In genomic region chr4:89307446-89308160, GRCh38 we compare ENCODE assay signal across 8 cellular contexts. TPM values are rescaled to one million over a fixed set of nuclear protein-coding genes. Genes with fewer than 3 reads are reported as not detected.
DNase-seq lines count a peak whose midpoint lies in the region; ATAC-seq, FAIRE-seq and TF ChIP-seq lines count a peak whose summit lies in the region.

Gene GPRIN3, minus strand, starts transcription at chr4:89307800. Its CDS starts 57,690 bp downstream, at chr4:89250110.

- H4K20me1 ChIP-seq in PC-3 (ENCODE audit: low read length) = no peaks in the 10 kb centered on the region

- WGBS in tibial nerve, 2 donors = 2% methylated on average over 29 to 32 of the region's 67 CpGs

- POLR2A ChIA-PET in PC-3 (lab: Charles Lee; ENCODE audit: unreplicated experiment) = no interaction called here

- intact Hi-C loops in PC-3 (cut with micrococcal nuclease) = no loop called here

- no peaks in the 10 kb centered on the region for H3F3A ChIP-seq in PC-3 (ENCODE audit: low read length, unreplicated experiment)

- H3K9ac ChIP-seq in PC-3 (ENCODE audit: low read length) = no peak within 1 kb of the TSS

- TF ChIP-seq EP300 in tibial nerve (IDR thresholded peaks at IDR 0.05) = no peak

- H3K27ac ChIP-seq in PC-3 (ENCODE audit: low read length) (no peak within 1 kb of the TSS), neutrophil (no peak within 1 kb of the TSS), tibial nerve (peak within 1 kb of the TSS in 3 of 4 donors; percentile 47 to 77 (median 74))

- peak in 1 of 2 donors; percentile 19 for TF ChIP-seq POLR2A in tibial nerve (IDR thresholded peaks at IDR 0.05)

- ATAC-seq in HG03108 (IDR thresholded peaks at IDR 0.05; ENCODE audit: unreplicated experiment) = peak; percentile 78
- ATAC-seq in PC-3 = peak; percentile 54

- H3K36me3 ChIP-seq in PC-3 (ENCODE audit: low read depth, low read length) = no peaks in the 10 kb centered on the region
- no peaks in the 10 kb centered on the region for H3K36me3 ChIP-seq in neutrophil
- no peaks in the 10 kb centered on the region for H3K36me3 ChIP-seq in tibial nerve

- H3K9me3 ChIP-seq in PC-3 (ENCODE audit: low read length) (no peaks in the 10 kb centered on the region), neutrophil (no peaks in the 10 kb centered on the region), tibial nerve (no peaks in the 10 kb centered on the region)

- no peaks in the 10 kb centered on the region for H3K79me2 ChIP-seq in PC-3 (ENCODE audit: low read length)

- no TSS peak for BruUV-seq in PC-3 (replicated peaks; lab: Mats Ljungman, UMichigan)

- no peak for FAIRE-seq in frontal cortex (lab: Jason Lieb, UNC)

- peak within 1 kb of the TSS; percentile 32 for H3K4me3 ChIP-seq in PC-3 (ENCODE audit: low read length)
- H3K4me3 ChIP-seq in neutrophil (ENCODE audit: low read depth in 1 of 2, low read length in 1 of 2) = peak within 1 kb of the TSS; percentile 65 to 68
- H3K4me3 ChIP-seq in tibial nerve = peak within 1 kb of the TSS; percentile 34 to 80 (median 60)

- CTCF ChIA-PET in PC-3 (lab: Charles Lee) = no interaction called here

- TF ChIP-seq CTCF in PC-3 (conservative IDR thresholded peaks at IDR 0.05; ENCODE audit: low read depth, low read length) (no peak), neutrophil (IDR thresholded peaks at IDR 0.05) (no peak), tibial nerve (IDR thresholded peaks at IDR 0.05) (no peak)

- DNase-seq in DMS79 treated with DMSO at 0.1 percent for 48 hours (lab: John Stamatoyannopoulos, UW) = peak; percentile 6
- no peak for DNase-seq in DMS79 (lab: John Stamatoyannopoulos, UW)
- no peak for DNase-seq in PC-3
- DNase-seq in activated gamma-delta T cell treated with Interleukin-2 at 50 U/mL for 16 hours = peak; percentile 54
- DNase-seq in frontal cortex (ENCODE audit: low spot score in 2 of 2) = peak; percentile 31 to 47
- DNase-seq in tibial nerve (ENCODE audit: low spot score in 2 of 2) = peak in 1 of 2 donors; percentile 16

- no peaks in the 10 kb centered on the region for H3K9me2 ChIP-seq in PC-3 (replicated peaks; ENCODE audit: low read length)

- H2AFZ ChIP-seq in PC-3 (ENCODE audit: low read length) = no peak within 1 kb of the TSS

- H3K27me3 ChIP-seq in PC-3 (ENCODE audit: low read length) (peaks cover 59% of the 10 kb centered on the region), neutrophil (peaks cover 42% of the 10 kb centered on the region), tibial nerve (no peaks in the 10 kb centered on the region)

- H3K4me1 ChIP-seq in PC-3 (ENCODE audit: insufficient read depth, low read length) (no peaks in the 10 kb centered on the region), neutrophil (ENCODE audit: control insufficient read depth in 1 of 2, insufficient read depth in 1 of 2, low read depth in 1 of 2, low read length in 1 of 2) (peaks cover 8 to 24% of the 10 kb centered on the region in 2 experiments), tibial nerve (peaks cover 0 to 14% (median 9%) of the 10 kb centered on the region in 4 donors)

- peak within 1 kb of the TSS; percentile 54 for H3K4me2 ChIP-seq in PC-3 (ENCODE audit: low read length)

RNA-seq across cellular contexts. Expression of gene GPRIN3, which starts in this region (rescaled TPM):
- total RNA-seq in PC-3 (2014; rRNA removed) (not detected in 2 replicates), frontal cortex (34.2 TPM), tibial nerve (1 to 10 TPM; 2.3 to 5.2 (median 4.6) TPM)

Comparison
In these comparisons a context has a peak if more than half of its experiments do, and no peak if none do; other contexts are left out.
1. DNase-seq: peak in DMS79 treated with DMSO at 0.1 percent for 48 hours (single experiment), activated gamma-delta T cell treated with Interleukin-2 at 50 U/mL for 16 hours (single experiment) and frontal cortex (2 of 2); none in DMS79 (single experiment) and PC-3 (single experiment).
2. Peak in ATAC-seq, H3K4me3 ChIP-seq and H3K4me2 ChIP-seq in PC-3; RNA of the gene not detected or under 1 TPM.
3. H3K27ac ChIP-seq: peak in tibial nerve (3 of 4); none in PC-3 (single experiment) and neutrophil (single experiment).
4. Peak in every context shown above with its lines, with median percentiles within 50 percentile points of each other: H3K4me3 ChIP-seq.